Comparison of ENCODE assay signal across 10 cellular contexts in genomic region chr20:58408603-58409246, GRCh38. TPM values are rescaled to one million over a fixed set of nuclear protein-coding genes. Genes with fewer than 3 reads are reported as not detected.
DNase-seq lines count a peak whose midpoint lies in the region; ATAC-seq, FAIRE-seq and TF ChIP-seq lines count a peak whose summit lies in the region.
"Had no signal": no experiment of that assay in that cellular context is flagged by ENCODE, and none has a peak within 500 bp of the region (broad histone marks: within the 10 kb centered on the region; RNA-seq: fewer than 3 reads in every experiment).

No MANE protein-coding gene starts in this region.

- H3K4me3 ChIP-seq in GM06990 (replicated peaks; ENCODE audit: low read depth, low read length) (no peak overlapping the region; the same call in 1 of the 2 replicates), GM12878 (peak overlapping the region; percentile 30; the same call in 1 of the 2 replicates), osteoblast (ENCODE audit: insufficient read depth, low read length) (no peak overlapping the region)
- H3K4me3 ChIP-seq: SJSA1 had no signal

- POLR2A ChIA-PET in GM12878 (lab: Charles Lee), result interaction anchor here (1.1 kb wide), 1 partner anchor 20 kb away, joined by 3 read pairs; no protein-coding TSS in a partner anchor

- ATAC-seq in GM12878, result peak; percentile 80
- no peak for ATAC-seq in GM21717 (IDR thresholded peaks at IDR 0.05; ENCODE audit: unreplicated experiment)
- no peak for ATAC-seq in HG02938 (IDR thresholded peaks at IDR 0.05; ENCODE audit: unreplicated experiment)

- no peak for TF ChIP-seq EP300 in GM12878 (IDR thresholded peaks at IDR 0.05; ENCODE audit: borderline replicate concordance in 1 of 2, control insufficient read depth in 1 of 2, low read depth in 2 of 2, low read length in 2 of 2)

- RAD21 ChIA-PET in GM12878 (lab: Charles Lee; ENCODE audit: unreplicated experiment), result interaction anchor here (0.6 to 1.9 kb wide), 2 partner anchors 20 to 84 kb away, joined by 3 to 9 read pairs; partner anchors contain the start of gene VAPB

- H3K27me3 Mint-ChIP-seq in IgD-negative memory B cell, result no peaks in the 10 kb centered on the region

- intact Hi-C loops in GM12878 (cut with micrococcal nuclease; ENCODE audit: unreplicated experiment), result no loop called here

- no peaks in the 10 kb centered on the region for H3K36me3 Mint-ChIP-seq in IgD-negative memory B cell

- TF ChIP-seq POLR2A in GM12878 (IDR thresholded peaks at IDR 0.05; ENCODE audit: low read depth, low read length), result no peak
- TF ChIP-seq POLR2A in erythroblast (IDR thresholded peaks at IDR 0.05; ENCODE audit: low read length), result no peak

- peak; percentile 12 for DNase-seq in GM06990 (ENCODE audit: extremely low read depth, insufficient read length)
- DNase-seq in GM12878 (ENCODE audit: low read depth, low spot score), result no peak
- peak; percentile 71 for DNase-seq in osteoblast (ENCODE audit: insufficient read length, low spot score, missing footprints)
- DNase-seq in SHP77 treated with DMSO at 0.1 percent for 48 hours (lab: John Stamatoyannopoulos, UW), result no peak
- no peak for DNase-seq in erythroblast (lab: John Stamatoyannopoulos, UW)
- DNase-seq: islet precursor cell had no signal

- H3K27ac ChIP-seq in GM12878 (ENCODE audit: control insufficient read depth, insufficient read depth), result peak overlapping the region; percentile 28; the same call in 1 of the 2 replicates
- no peak overlapping the region for H3K27ac ChIP-seq in osteoblast (ENCODE audit: low read depth, low read length)

- H3K4me1 ChIP-seq in GM12878 (ENCODE audit: control insufficient read depth, insufficient read depth, low read length) (peaks cover 32% of the 10 kb centered on the region), osteoblast (ENCODE audit: insufficient read depth, low read length) (peaks cover 10% of the 10 kb centered on the region)

- in situ Hi-C loops in GM12878 (cut with MboI), result no loop called here

- H3K9ac ChIP-seq in GM12878 (ENCODE audit: control insufficient read depth, insufficient read depth, low read length), result no peak overlapping the region

- H3K4me3 Mint-ChIP-seq in IgD-negative memory B cell, result peak overlapping the region in 2 of 4 donors; percentile 57 to 72

- H3K79me2 ChIP-seq in GM12878 (ENCODE audit: control insufficient read depth, insufficient read depth, low read length) (peaks cover 86% of the 10 kb centered on the region), osteoblast (ENCODE audit: insufficient read depth, low read length) (peaks cover 87% of the 10 kb centered on the region)

- no peak for FAIRE-seq in GM12878 (lab: Jason Lieb, UNC)

- H3K9me3 ChIP-seq in GM12878 (replicated peaks; ENCODE audit: control insufficient read depth, insufficient read depth, low read length) (no peaks in the 10 kb centered on the region), osteoblast (ENCODE audit: low read depth, low read length) (no peaks in the 10 kb centered on the region)
- H3K9me3 ChIP-seq: SJSA1 had no signal

- no peak overlapping the region for H2AFZ ChIP-seq in GM12878 (ENCODE audit: control insufficient read depth, low read depth, low read length)
- no peak overlapping the region for H2AFZ ChIP-seq in osteoblast (ENCODE audit: low read length)

- SMC1A ChIA-PET in GM12878 (lab: Charles Lee; ENCODE audit: uncharacterized antibody, unreplicated experiment), result interaction anchor here (0.9 to 2.1 kb wide), 11 partner anchors 10 to 112 kb away, joined by 3 to 8 read pairs (median 4); no protein-coding TSS in a partner anchor

- CTCF ChIA-PET in GM12878 (lab: Yijun Ruan, JAX), result interaction anchor here (0.8 to 0.9 kb wide), 4 partner anchors 8 to 174 kb away, joined by 3 to 6 read pairs (median 4); no protein-coding TSS in a partner anchor

- H3K4me1 Mint-ChIP-seq in IgD-negative memory B cell, result peaks cover 26 to 31% (median 28%) of the 10 kb centered on the region in 3 donors

- H3K36me3 ChIP-seq in GM06990 (ENCODE audit: control insufficient read depth, insufficient read depth, low read length) (no peaks in the 10 kb centered on the region), GM12878 (ENCODE audit: control insufficient read depth in 2 of 2, insufficient read depth in 2 of 2, low read length in 1 of 2) (no peaks in the 10 kb centered on the region; a peak in 2 of 4 replicates), osteoblast (ENCODE audit: insufficient read depth, low read length) (no peaks in the 10 kb centered on the region)

- peak overlapping the region in 2 of 3 donors; percentile 12 to 33 for H3K27ac Mint-ChIP-seq in IgD-negative memory B cell

- no peaks in the 10 kb centered on the region for H3K9me3 Mint-ChIP-seq in IgD-negative memory B cell

- TF ChIP-seq CTCF in GM06990 (IDR thresholded peaks at IDR 0.05; ENCODE audit: insufficient read depth, low read length, poor library complexity, severe bottlenecking), result no peak
- no peak for TF ChIP-seq CTCF in GM12878 (IDR thresholded peaks at IDR 0.05 in 2 of 3, conservative IDR thresholded peaks at IDR 0.05 in 1 of 3; ENCODE audit: control insufficient read depth in 2 of 3, extremely low read depth in 1 of 3, insufficient read depth in 1 of 3, low read depth in 3 of 3, low read length in 3 of 3)
- TF ChIP-seq CTCF in osteoblast (IDR thresholded peaks at IDR 0.05; ENCODE audit: extremely low read depth, low read depth, low read length), result no peak

- H3K4me2 ChIP-seq in GM12878 (ENCODE audit: control insufficient read depth, insufficient read depth) (peak overlapping the region; percentile 82), osteoblast (ENCODE audit: insufficient read depth, low read length) (no peak overlapping the region)

- TF ChIP-seq RAD21 in GM12878 (IDR thresholded peaks at IDR 0.05; ENCODE audit: insufficient read depth, low read depth, low read length), result no peak

- no peaks in the 10 kb centered on the region for H3K27me3 ChIP-seq in GM06990 (replicated peaks; ENCODE audit: control insufficient read depth, insufficient read depth, low read length)
- no peaks in the 10 kb centered on the region for H3K27me3 ChIP-seq in GM12878 (replicated peaks in 1 of 2; ENCODE audit: control insufficient read depth in 2 of 2, insufficient read depth in 2 of 2, low read length in 1 of 2)
- no peaks in the 10 kb centered on the region for H3K27me3 ChIP-seq in osteoblast (ENCODE audit: insufficient read depth, low read length)
- H3K27me3 ChIP-seq: SJSA1 had no signal

- 0% methylated on average over 3 of the region's 3 CpGs for WGBS in GM12878 (ENCODE audit: insufficient coverage, insufficient replicate concordance, low lambda C conversion rate, missing lambda C conversion rate)

- BruUV-seq in GM12878 (replicated peaks; lab: Mats Ljungman, UMichigan), result no TSS peak

- H4K20me1 ChIP-seq in GM12878 (ENCODE audit: control insufficient read depth, insufficient read depth) (no peaks in the 10 kb centered on the region; the same call in 1 of the 2 replicates), osteoblast (ENCODE audit: insufficient read depth, low read length) (peaks cover 51% of the 10 kb centered on the region)

TF ChIP-seq in GM12878, 131 proteins besides CTCF, POLR2A, EP300 and RAD21:
- TF ChIP-seq SREBF1 (IDR thresholded peaks at IDR 0.05; ENCODE audit: low read length), result no peak
- no peak for TF ChIP-seq TBL1XR1 (IDR thresholded peaks at IDR 0.05; ENCODE audit: low read depth, low read length)
- TF ChIP-seq SREBF2 (IDR thresholded peaks at IDR 0.05; ENCODE audit: low read length), result no peak
- TF ChIP-seq RFX5 (IDR thresholded peaks at IDR 0.05; ENCODE audit: low read depth, low read length), result no peak
- peak; percentile 26; the same call in 1 of the 2 replicates for TF ChIP-seq SPI1 (IDR thresholded peaks at IDR 0.05; ENCODE audit: borderline replicate concordance, insufficient read depth, low read depth, low read length)
- no peak for TF ChIP-seq BCL3 (IDR thresholded peaks at IDR 0.05; ENCODE audit: borderline replicate concordance, insufficient read depth, low read depth, low read length, poor library complexity, severe bottlenecking)

RNA-seq across cellular contexts. Expression of gene VAPB, which starts 19.7 kb away (rescaled TPM):
- polyA plus RNA-seq in IgD-negative memory B cell (32.9 TPM), GM12878 (2011; rRNA removed) (22.7 and 30.7 TPM in 2 replicates), GM12878 (2014; fragmentation: Illumina TruSeq; extraction: Trizol) (28.6 and 40.3 TPM in 2 replicates), GM12878 (2014; fragmentation: Nextera tagmentation; extraction: Ambion mirVana) (10 to 100 TPM in 1 of 2 experiments, 1 to 10 TPM in 1; 3.2 to 10.7 TPM), GM12878 (2014; rRNA removed) (18.2 and 18.3 TPM in 2 replicates), GM12878 (2016; fragmentation: Nextera tagmentation; extraction: Ambion mirVana) (10 to 100 TPM; 26.8 to 28.2 TPM)
- total RNA-seq in GM12878 (2013; cell fraction: nucleolus; rRNA removed), result 50.4 and 50.9 TPM in 2 replicates
- total RNA-seq in GM12878 (2014; rRNA removed) (6.2 and 8.4 TPM in 2 replicates), GM12878 (2014; rRNA removed; fragmentation: Illumina TruSeq; extraction: Trizol) (14.2 and 15.3 TPM in 2 replicates), GM12878 (2021) (27.0 and 28.0 TPM in 2 replicates), osteoblast (12.4 and 14.5 TPM in 2 replicates)
- polyA plus RNA-seq in GM12878 (2011; ENCODE audit: low read depth), result 14.0 TPM
- polyA plus RNA-seq in GM12878 (2011; cell fraction: cytosol; rRNA removed), result 14.6 and 20.7 TPM in 2 replicates
- 17.2 and 18.4 TPM in 2 replicates for polyA plus RNA-seq in GM12878 (2011; cell fraction: nucleus; rRNA removed)
- 18.6 and 22.0 TPM in 2 replicates for polyA plus RNA-seq in GM12878 (2012)
- 14.4 and 17.3 TPM in 2 replicates for polyA minus RNA-seq in GM12878 (2011; rRNA and poly(A)+ RNA removed)
- 7.9 and 8.4 TPM in 2 replicates for polyA minus RNA-seq in GM12878 (2011; cell fraction: cytosol; rRNA and poly(A)+ RNA removed)
- 13.2 and 17.6 TPM in 2 replicates for polyA minus RNA-seq in GM12878 (2011; cell fraction: nucleus; rRNA and poly(A)+ RNA removed)

Comparison
In these comparisons a context has a peak if more than half of its experiments do, and no peak if none do; other contexts are left out.
1. DNase-seq: peak in GM06990 (single experiment) and osteoblast (single experiment); none in GM12878 (single experiment), SHP77 treated with DMSO at 0.1 percent for 48 hours (single experiment) and erythroblast (0 of 2).